Comparison of ENCODE assay signal across 8 cellular contexts in genomic region chr10:3784510-3785250, GRCh38. TPM values are rescaled to one million over a fixed set of nuclear protein-coding genes. Genes with fewer than 3 reads are reported as not detected.
DNase-seq lines count a peak whose midpoint lies in the region; ATAC-seq and TF ChIP-seq lines count a peak whose summit lies in the region.

KLF6 (minus strand) TSS chr10:3785209; CDS start chr10:3785014, 195 bp downstream.

- TF ChIP-seq POLR2A in ovary (IDR thresholded peaks at IDR 0.05): no peak

- TF ChIP-seq CTCF in GM20000 (IDR thresholded peaks at IDR 0.05; ENCODE audit: extremely low read depth, missing control alignments): no peak
- no peak for TF ChIP-seq CTCF in ovary (IDR thresholded peaks at IDR 0.05)

- H3K27me3 ChIP-seq in ovary: no peaks in the 10 kb centered on the region

- peaks cover 19% of the 10 kb centered on the region for H3K4me1 ChIP-seq in ovary (ENCODE audit: insufficient read depth)

- WGBS in ovary, 3 donors: 0% methylated on average over 26 to 69 of the region's 69 CpGs

- H3K36me3 Mint-ChIP-seq in IgD-negative memory B cell: peaks cover 7% of the 10 kb centered on the region
- peaks cover 40% of the 10 kb centered on the region for H3K36me3 Mint-ChIP-seq in activated naive CD4-positive, alpha-beta T cell treated with anti-CD3 and anti-CD28 coated beads, Interleukin-2, amount 50 U/mL, for 24 hours

- H3K27ac Mint-ChIP-seq in IgD-negative memory B cell: peak within 1 kb of the TSS; percentile 97 to 98 (median 98)
- H3K27ac Mint-ChIP-seq in activated naive CD4-positive, alpha-beta T cell treated with anti-CD3 and anti-CD28 coated beads, Interleukin-2, amount 50 U/mL, for 24 hours: peak within 1 kb of the TSS; percentile 100

- peaks cover 19 to 28% (median 20%) of the 10 kb centered on the region in 3 donors for H3K4me1 Mint-ChIP-seq in IgD-negative memory B cell
- peaks cover 51% of the 10 kb centered on the region for H3K4me1 Mint-ChIP-seq in activated naive CD4-positive, alpha-beta T cell treated with anti-CD3 and anti-CD28 coated beads, Interleukin-2, amount 50 U/mL, for 24 hours

- in situ Hi-C loops in Caki2 (cut with HindIII; ENCODE audit: low pct_unique_long_range_greater_than_20kb, low sequenced_read_pairs): no loop called here

- no peak for TF ChIP-seq EP300 in ovary (IDR thresholded peaks at IDR 0.05)

- no peaks in the 10 kb centered on the region for H3K9me3 ChIP-seq in ovary

- no peaks in the 10 kb centered on the region for H3K36me3 ChIP-seq in ovary

- intact Hi-C loops in Right ventricle myocardium superior (cut with DNase I): loop anchor here (5.0 to 10.0 kb wide), 3 partner anchors 130 to 880 kb away; no protein-coding TSS in a partner anchor
- intact Hi-C loops in ovary (cut with DNase I): loop anchor here in 3 of 4 donors (5.0 to 10.0 kb wide), 7 partner anchors 150 to 873 kb away; no protein-coding TSS in a partner anchor

- H3K4me3 Mint-ChIP-seq in IgD-negative memory B cell: peak within 1 kb of the TSS; percentile 89 to 98 (median 97)
- H3K4me3 Mint-ChIP-seq in activated naive CD4-positive, alpha-beta T cell treated with anti-CD3 and anti-CD28 coated beads, Interleukin-2, amount 50 U/mL, for 24 hours: peak within 1 kb of the TSS; percentile 91

- peak; percentile 32 for ATAC-seq in Right ventricle myocardium superior (ENCODE audit: poor library complexity)

- H3K27ac ChIP-seq in ovary: peak within 1 kb of the TSS; percentile 100

- peaks cover 0 to 3% (median 0%) of the 10 kb centered on the region in 3 donors for H3K9me3 Mint-ChIP-seq in IgD-negative memory B cell
- H3K9me3 Mint-ChIP-seq in activated naive CD4-positive, alpha-beta T cell treated with anti-CD3 and anti-CD28 coated beads, Interleukin-2, amount 50 U/mL, for 24 hours: no peaks in the 10 kb centered on the region

- H3K27me3 Mint-ChIP-seq in IgD-negative memory B cell: no peaks in the 10 kb centered on the region
- no peaks in the 10 kb centered on the region for H3K27me3 Mint-ChIP-seq in activated naive CD4-positive, alpha-beta T cell treated with anti-CD3 and anti-CD28 coated beads, Interleukin-2, amount 50 U/mL, for 24 hours

- peak within 1 kb of the TSS; percentile 93 for H3K4me3 ChIP-seq in ovary

- no peak for DNase-seq in Caki2 (ENCODE audit: low read depth)
- peak; percentile 55 for DNase-seq in GM20000 (ENCODE audit: low spot score)
- DNase-seq in Right ventricle myocardium superior: peak; percentile 80
- DNase-seq in ovary: peak; percentile 70 to 82 (median 76)
- DNase-seq in T1000 (lab: John Stamatoyannopoulos, UW): no peak
- no peak for DNase-seq in SHP77 treated with DMSO at 0.1 percent for 48 hours (lab: John Stamatoyannopoulos, UW)

RNA-seq across cellular contexts. Expression of gene KLF6, which starts in this region (rescaled TPM):
- 36.8 and 40.2 TPM in 2 replicates for total RNA-seq in Caki2 (2014; rRNA removed; shearing (Covaris generic); ENCODE audit: low replicate concordance)
- polyA plus RNA-seq in IgD-negative memory B cell (1,101 TPM), ovary (10 to 100 TPM; 45.4 to 79.0 TPM)
- total RNA-seq in Right ventricle myocardium superior (60.2 TPM), ovary (100 to 1,000 TPM in 3 of 7 donors, 10 to 100 TPM in 4; 53.7 to 178 (median 97.3) TPM)

Comparison
In these comparisons a context has a peak if more than half of its experiments do, and no peak if none do; other contexts are left out.
1. RNA of gene KLF6 (polyA plus RNA-seq): 1,101 TPM in IgD-negative memory B cell (single experiment); 45.4 to 79.0 TPM in ovary; every median in the first group is over 10 times any median in the second.
2. DNase-seq: peak in GM20000 (single experiment), Right ventricle myocardium superior (single experiment) and ovary (5 of 5); none in Caki2 (single experiment), T1000 (single experiment) and SHP77 treated with DMSO at 0.1 percent for 48 hours (single experiment).